8 cellular contexts compared by ENCODE assay signal in genomic region chr3:32947466-32948238, GRCh38. TPM values are rescaled to one million over a fixed set of nuclear protein-coding genes. Genes with fewer than 3 reads are reported as not detected.
DNase-seq lines count a peak whose midpoint lies in the region; ATAC-seq and TF ChIP-seq lines count a peak whose summit lies in the region.

No MANE protein-coding gene starts in this region.

- H3K36me3 Mint-ChIP-seq in nephron (ENCODE audit: low read depth) = no peaks in the 10 kb centered on the region

- no peak overlapping the region for H3K27ac ChIP-seq in HL-60 (replicated peaks)

- H3K4me3 Mint-ChIP-seq in nephron = no peak overlapping the region

- H3K27me3 ChIP-seq in HL-60 (ENCODE audit: insufficient read depth, poor library complexity, severe bottlenecking) = no peaks in the 10 kb centered on the region

- H3K27ac Mint-ChIP-seq in nephron = no peak overlapping the region

- H3K27me3 Mint-ChIP-seq in nephron (ENCODE audit: low read depth) = peaks cover 6% of the 10 kb centered on the region

- H3K4me3 ChIP-seq in HL-60 (replicated peaks; ENCODE audit: insufficient read depth, low read length) (no peak overlapping the region), epithelial cell of proximal tubule (ENCODE audit: low read depth, low read length) (no peak overlapping the region)

- peak; percentile 78 for ATAC-seq in GM19455 (IDR thresholded peaks at IDR 0.05; ENCODE audit: unreplicated experiment)

- H3K4me1 Mint-ChIP-seq in nephron = no peaks in the 10 kb centered on the region

- peak; percentile 73 for TF ChIP-seq CTCF in HL-60 (IDR thresholded peaks at IDR 0.05; ENCODE audit: insufficient read depth, low read length)
- peak; percentile 88 for TF ChIP-seq CTCF in epithelial cell of proximal tubule (conservative IDR thresholded peaks at IDR 0.05; ENCODE audit: low read depth, low read length)
- peak; percentile 50 to 68 (median 54) for TF ChIP-seq CTCF in nephron (IDR thresholded peaks at IDR 0.05; ENCODE audit: unreplicated experiment in 3 of 3)

- DNase-seq in COR-L47 (lab: John Stamatoyannopoulos, UW) (peak; percentile 67), HL-60 (ENCODE audit: low read depth in 1 of 2, low spot score in 1 of 2) (peak; percentile 59 to 91), NOMO-1 treated with DMSO at 0.1 percent for 48 hours (lab: John Stamatoyannopoulos, UW; ENCODE audit: unreplicated experiment) (peak; percentile 68), epithelial cell of proximal tubule (ENCODE audit: low read depth) (peak; percentile 31)
- peak; percentile 70 to 99 (median 98) for DNase-seq in activated CD8-positive, alpha-beta memory T cell treated with anti-CD3 and anti-CD28 coated beads for 48 hours (ENCODE audit: low read depth in 2 of 3, low spot score in 2 of 3)
- peak; percentile 87 for DNase-seq in stimulated activated naive CD4-positive, alpha-beta T cell treated with Interleukin-2 at 50 U/mL for 16 hours (lab: John Stamatoyannopoulos, UW)

- H3K9me3 Mint-ChIP-seq in nephron = peaks cover 5% of the 10 kb centered on the region

RNA-seq across cellular contexts. Expression of gene CCR4, which starts 3.8 kb away (rescaled TPM):
- not detected in 2 replicates for total RNA-seq in epithelial cell of proximal tubule

Comparison
In these comparisons a context has a peak if more than half of its experiments do, and no peak if none do; other contexts are left out.
1. DNase-seq: peak in every context shown above with its lines; median percentile 98 in activated CD8-positive, alpha-beta memory T cell treated with anti-CD3 and anti-CD28 coated beads for 48 hours; 87 in stimulated activated naive CD4-positive, alpha-beta T cell treated with Interleukin-2 at 50 U/mL for 16 hours; 75 in HL-60; 68 in NOMO-1 treated with DMSO at 0.1 percent for 48 hours; 67 in COR-L47; 31 in epithelial cell of proximal tubule.